16 cellular contexts compared by ENCODE assay signal in the genomic region with DNA sequence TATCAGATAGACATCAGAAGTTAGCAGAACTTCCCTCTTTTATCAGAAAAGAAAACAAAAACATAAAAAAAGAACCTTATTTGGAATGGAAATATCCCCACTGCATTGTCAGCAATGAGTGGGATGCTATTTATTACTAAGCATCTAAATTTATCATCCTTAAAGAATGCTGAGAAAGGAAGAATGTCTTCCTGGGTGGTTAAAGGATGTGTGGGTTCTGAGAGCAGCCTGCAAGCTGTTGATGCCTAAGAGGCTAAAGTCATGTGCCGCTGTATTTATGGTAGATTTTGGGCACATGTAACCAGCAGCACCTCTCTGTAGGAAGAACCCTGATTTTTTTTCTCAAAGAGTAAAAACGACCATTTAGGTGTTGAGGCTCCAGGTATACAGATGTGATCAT. TPM values are rescaled to one million over a fixed set of nuclear protein-coding genes. Genes with fewer than 3 reads are reported as not detected.
A peak's percentile ranks its signal among the peaks of the same experiment; 100 is the strongest.
DNase-seq lines count a peak whose midpoint lies in the region; ATAC-seq and TF ChIP-seq lines count a peak whose summit lies in the region.
"Had no signal": no experiment of that assay in that cellular context is flagged by ENCODE, and none has a peak within 500 bp of the region (broad histone marks: within the 10 kb centered on the region; RNA-seq: fewer than 3 reads in every experiment).

No MANE protein-coding gene starts in this region.

- H3K27ac ChIP-seq in prostate gland: no peak overlapping the region
- H3K27ac ChIP-seq: gastrocnemius medialis, upper lobe of right lung had no signal

- H3K4me1 Mint-ChIP-seq in stimulated activated effector memory CD8-positive, alpha-beta T cell treated with anti-CD3 and anti-CD28 coated beads, Interleukin-12 subunit alpha, Interleukin-12 subunit beta, amount 100 ng/mL, for 72 hours: peaks cover 4% of the 10 kb centered on the region
- H3K4me1 Mint-ChIP-seq in CD14-positive monocyte (no peaks in the 10 kb centered on the region), glutamatergic neuron (ENCODE audit: low read depth, unreplicated experiment) (no peaks in the 10 kb centered on the region)
- H3K4me1 Mint-ChIP-seq: IgD-negative memory B cell had no signal

- H3K4me3 Mint-ChIP-seq in stimulated activated effector memory CD8-positive, alpha-beta T cell treated with anti-CD3 and anti-CD28 coated beads, Interleukin-12 subunit alpha, Interleukin-12 subunit beta, amount 100 ng/mL, for 72 hours: no peak overlapping the region
- H3K4me3 Mint-ChIP-seq in CD14-positive monocyte: no peak overlapping the region
- no peak overlapping the region for H3K4me3 Mint-ChIP-seq in glutamatergic neuron (ENCODE audit: unreplicated experiment)
- H3K4me3 Mint-ChIP-seq: IgD-negative memory B cell had no signal

- DNase-seq in GM04503 (ENCODE audit: low read depth) (peak; percentile 74), SW 1271 (lab: John Stamatoyannopoulos, UW) (peak; percentile 38 to 40), fibroblast of pulmonary artery (ENCODE audit: low read depth) (peak; percentile 90), CD14-positive monocyte (ENCODE audit: low spot score) (no peak), glutamatergic neuron (no peak), prostate gland (ENCODE audit: low spot score) (no peak), posterior vena cava (ENCODE audit: low spot score) (no peak)
- no peak for DNase-seq in stimulated activated effector memory CD8-positive, alpha-beta T cell treated with anti-CD3 and anti-CD28 coated beads, Interleukin-12 subunit alpha, Interleukin-12 subunit beta, amount 100 ng/mL, for 72 hours (ENCODE audit: low spot score in 2 of 2)
- DNase-seq: caudate nucleus, gastrocnemius medialis, left ventricle myocardium superior, NCI-H2029, upper lobe of right lung had no signal

- intact Hi-C loops in CD14-positive monocyte (cut with micrococcal nuclease): no loop called here
- intact Hi-C loops in prostate gland (cut with DNase I): no loop called here
- intact Hi-C loops in posterior vena cava (cut with DNase I): loop anchor here in 1 of 2 donors (10.0 kb wide), 1 partner anchor 47 kb away; no protein-coding TSS in a partner anchor

- no peaks in the 10 kb centered on the region for H3K9me3 Mint-ChIP-seq in stimulated activated effector memory CD8-positive, alpha-beta T cell treated with anti-CD3 and anti-CD28 coated beads, Interleukin-12 subunit alpha, Interleukin-12 subunit beta, amount 100 ng/mL, for 72 hours
- H3K9me3 Mint-ChIP-seq in CD14-positive monocyte (no peaks in the 10 kb centered on the region), glutamatergic neuron (ENCODE audit: unreplicated experiment) (peaks cover 1% of the 10 kb centered on the region)
- H3K9me3 Mint-ChIP-seq: IgD-negative memory B cell had no signal

- no peak for TF ChIP-seq POLR2A in prostate gland (IDR thresholded peaks at IDR 0.05)

- no peaks in the 10 kb centered on the region for H3K27me3 Mint-ChIP-seq in CD14-positive monocyte (ENCODE audit: low read depth in 3 of 3)
- no peaks in the 10 kb centered on the region for H3K27me3 Mint-ChIP-seq in glutamatergic neuron (ENCODE audit: unreplicated experiment)
- H3K27me3 Mint-ChIP-seq: IgD-negative memory B cell, progenitor cell of endocrine pancreas had no signal

- H3K27me3 ChIP-seq in prostate gland (replicated peaks; ENCODE audit: insufficient read depth): no peaks in the 10 kb centered on the region
- H3K27me3 ChIP-seq: gastrocnemius medialis, upper lobe of right lung had no signal

- no peak overlapping the region for H3K27ac Mint-ChIP-seq in stimulated activated effector memory CD8-positive, alpha-beta T cell treated with anti-CD3 and anti-CD28 coated beads, Interleukin-12 subunit alpha, Interleukin-12 subunit beta, amount 100 ng/mL, for 72 hours
- no peak overlapping the region for H3K27ac Mint-ChIP-seq in CD14-positive monocyte
- no peak overlapping the region for H3K27ac Mint-ChIP-seq in glutamatergic neuron (ENCODE audit: unreplicated experiment)
- H3K27ac Mint-ChIP-seq: progenitor cell of endocrine pancreas had no signal

- peak; percentile 34 for ATAC-seq in stimulated activated effector memory CD8-positive, alpha-beta T cell treated with anti-CD3 and anti-CD28 coated beads, Interleukin-12 subunit alpha, Interleukin-12 subunit beta, amount 100 ng/mL, for 72 hours
- ATAC-seq: gastrocnemius medialis, Panc1, upper lobe of right lung had no signal

- H3K4me3 ChIP-seq in fibroblast of pulmonary artery (replicated peaks; ENCODE audit: low read depth, low read length): no peak overlapping the region
- no peak overlapping the region for H3K4me3 ChIP-seq in prostate gland
- H3K4me3 ChIP-seq: gastrocnemius medialis, upper lobe of right lung had no signal

- 64% methylated on average over 2 of the region's 2 CpGs for WGBS in prostate gland

- H3K9me3 ChIP-seq in prostate gland: no peaks in the 10 kb centered on the region
- H3K9me3 ChIP-seq: gastrocnemius medialis, upper lobe of right lung had no signal

- H3K36me3 Mint-ChIP-seq in stimulated activated effector memory CD8-positive, alpha-beta T cell treated with anti-CD3 and anti-CD28 coated beads, Interleukin-12 subunit alpha, Interleukin-12 subunit beta, amount 100 ng/mL, for 72 hours: no peaks in the 10 kb centered on the region
- H3K36me3 Mint-ChIP-seq in CD14-positive monocyte (peaks cover 63 to 67% of the 10 kb centered on the region in 2 donors), glutamatergic neuron (ENCODE audit: unreplicated experiment) (no peaks in the 10 kb centered on the region)

- no peak for TF ChIP-seq CTCF in fibroblast of pulmonary artery (IDR thresholded peaks at IDR 0.05; ENCODE audit: low read length, missing control alignments)
- TF ChIP-seq CTCF in CD14-positive monocyte (IDR thresholded peaks at IDR 0.05): no peak
- no peak for TF ChIP-seq CTCF in glutamatergic neuron (IDR thresholded peaks at IDR 0.05; ENCODE audit: partially characterized antibody, unreplicated experiment)
- no peak for TF ChIP-seq CTCF in prostate gland (IDR thresholded peaks at IDR 0.05)

- H3K36me3 ChIP-seq in prostate gland: no peaks in the 10 kb centered on the region

- H3K4me1 ChIP-seq in prostate gland (replicated peaks): no peaks in the 10 kb centered on the region
- H3K4me1 ChIP-seq: gastrocnemius medialis had no signal

RNA-seq across cellular contexts. Expression of a gene that starts 15.5 kb away (rescaled TPM):
- not detected for polyA plus RNA-seq in CD14-positive monocyte
- not detected for total RNA-seq in glutamatergic neuron (ENCODE audit: unreplicated experiment)
- 1 to 10 TPM in 1 of 2 donors, not detected in 1; 6.0 TPM for total RNA-seq in prostate gland
- total RNA-seq in posterior vena cava: not detected
- total RNA-seq: gastrocnemius medialis, left ventricle myocardium superior, progenitor cell of endocrine pancreas, upper lobe of right lung had no signal
- polyA plus RNA-seq: IgD-negative memory B cell had no signal

Comparison
In these comparisons a context has a peak if more than half of its experiments do, and no peak if none do; other contexts are left out.
1. DNase-seq: peak in GM04503 (single experiment), SW 1271 (2 of 2) and fibroblast of pulmonary artery (single experiment); none in stimulated activated effector memory CD8-positive, alpha-beta T cell treated with anti-CD3 and anti-CD28 coated beads, Interleukin-12 subunit alpha, Interleukin-12 subunit beta, amount 100 ng/mL, for 72 hours (0 of 2), CD14-positive monocyte (single experiment), glutamatergic neuron (single experiment), prostate gland (single experiment) and posterior vena cava (single experiment).